Comparison of ENCODE assay signal across 2 cellular contexts in the genomic region with DNA sequence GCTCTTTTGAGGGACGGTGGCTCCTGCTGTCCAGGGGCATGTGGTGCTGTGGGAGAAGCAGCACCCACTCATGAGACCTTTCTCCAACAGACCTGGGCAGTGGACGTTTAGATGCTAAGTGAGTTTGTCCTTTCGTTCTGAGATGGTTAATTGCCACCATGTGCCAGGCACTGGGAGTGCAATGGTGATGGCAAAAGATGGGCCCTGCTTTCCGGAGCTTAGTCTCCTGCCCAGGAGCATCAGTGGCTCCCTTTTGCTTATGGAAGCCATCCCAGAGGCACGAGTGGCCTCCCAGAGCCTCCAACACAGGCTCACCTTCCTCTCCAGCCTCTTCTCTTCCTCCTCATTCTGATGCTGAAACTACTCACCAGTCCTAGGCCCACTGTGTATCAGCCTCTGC.
TF ChIP-seq lines count a peak whose summit lies in the region.

No MANE protein-coding gene starts in this region.

TF ChIP-seq in GM23338, 12 proteins besides CTCF, POLR2A, EP300 and RAD21 (continues in another document):
- TF ChIP-seq, protein P1, sequence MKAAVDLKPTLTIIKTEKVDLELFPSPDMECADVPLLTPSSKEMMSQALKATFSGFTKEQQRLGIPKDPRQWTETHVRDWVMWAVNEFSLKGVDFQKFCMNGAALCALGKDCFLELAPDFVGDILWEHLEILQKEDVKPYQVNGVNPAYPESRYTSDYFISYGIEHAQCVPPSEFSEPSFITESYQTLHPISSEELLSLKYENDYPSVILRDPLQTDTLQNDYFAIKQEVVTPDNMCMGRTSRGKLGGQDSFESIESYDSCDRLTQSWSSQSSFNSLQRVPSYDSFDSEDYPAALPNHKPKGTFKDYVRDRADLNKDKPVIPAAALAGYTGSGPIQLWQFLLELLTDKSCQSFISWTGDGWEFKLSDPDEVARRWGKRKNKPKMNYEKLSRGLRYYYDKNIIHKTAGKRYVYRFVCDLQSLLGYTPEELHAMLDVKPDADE (IDR thresholded peaks at IDR 0.05), result no peak
- no peak for TF ChIP-seq POLR2AphosphoS5 (IDR thresholded peaks at IDR 0.05; ENCODE audit: low read depth)
- TF ChIP-seq, protein P2, sequence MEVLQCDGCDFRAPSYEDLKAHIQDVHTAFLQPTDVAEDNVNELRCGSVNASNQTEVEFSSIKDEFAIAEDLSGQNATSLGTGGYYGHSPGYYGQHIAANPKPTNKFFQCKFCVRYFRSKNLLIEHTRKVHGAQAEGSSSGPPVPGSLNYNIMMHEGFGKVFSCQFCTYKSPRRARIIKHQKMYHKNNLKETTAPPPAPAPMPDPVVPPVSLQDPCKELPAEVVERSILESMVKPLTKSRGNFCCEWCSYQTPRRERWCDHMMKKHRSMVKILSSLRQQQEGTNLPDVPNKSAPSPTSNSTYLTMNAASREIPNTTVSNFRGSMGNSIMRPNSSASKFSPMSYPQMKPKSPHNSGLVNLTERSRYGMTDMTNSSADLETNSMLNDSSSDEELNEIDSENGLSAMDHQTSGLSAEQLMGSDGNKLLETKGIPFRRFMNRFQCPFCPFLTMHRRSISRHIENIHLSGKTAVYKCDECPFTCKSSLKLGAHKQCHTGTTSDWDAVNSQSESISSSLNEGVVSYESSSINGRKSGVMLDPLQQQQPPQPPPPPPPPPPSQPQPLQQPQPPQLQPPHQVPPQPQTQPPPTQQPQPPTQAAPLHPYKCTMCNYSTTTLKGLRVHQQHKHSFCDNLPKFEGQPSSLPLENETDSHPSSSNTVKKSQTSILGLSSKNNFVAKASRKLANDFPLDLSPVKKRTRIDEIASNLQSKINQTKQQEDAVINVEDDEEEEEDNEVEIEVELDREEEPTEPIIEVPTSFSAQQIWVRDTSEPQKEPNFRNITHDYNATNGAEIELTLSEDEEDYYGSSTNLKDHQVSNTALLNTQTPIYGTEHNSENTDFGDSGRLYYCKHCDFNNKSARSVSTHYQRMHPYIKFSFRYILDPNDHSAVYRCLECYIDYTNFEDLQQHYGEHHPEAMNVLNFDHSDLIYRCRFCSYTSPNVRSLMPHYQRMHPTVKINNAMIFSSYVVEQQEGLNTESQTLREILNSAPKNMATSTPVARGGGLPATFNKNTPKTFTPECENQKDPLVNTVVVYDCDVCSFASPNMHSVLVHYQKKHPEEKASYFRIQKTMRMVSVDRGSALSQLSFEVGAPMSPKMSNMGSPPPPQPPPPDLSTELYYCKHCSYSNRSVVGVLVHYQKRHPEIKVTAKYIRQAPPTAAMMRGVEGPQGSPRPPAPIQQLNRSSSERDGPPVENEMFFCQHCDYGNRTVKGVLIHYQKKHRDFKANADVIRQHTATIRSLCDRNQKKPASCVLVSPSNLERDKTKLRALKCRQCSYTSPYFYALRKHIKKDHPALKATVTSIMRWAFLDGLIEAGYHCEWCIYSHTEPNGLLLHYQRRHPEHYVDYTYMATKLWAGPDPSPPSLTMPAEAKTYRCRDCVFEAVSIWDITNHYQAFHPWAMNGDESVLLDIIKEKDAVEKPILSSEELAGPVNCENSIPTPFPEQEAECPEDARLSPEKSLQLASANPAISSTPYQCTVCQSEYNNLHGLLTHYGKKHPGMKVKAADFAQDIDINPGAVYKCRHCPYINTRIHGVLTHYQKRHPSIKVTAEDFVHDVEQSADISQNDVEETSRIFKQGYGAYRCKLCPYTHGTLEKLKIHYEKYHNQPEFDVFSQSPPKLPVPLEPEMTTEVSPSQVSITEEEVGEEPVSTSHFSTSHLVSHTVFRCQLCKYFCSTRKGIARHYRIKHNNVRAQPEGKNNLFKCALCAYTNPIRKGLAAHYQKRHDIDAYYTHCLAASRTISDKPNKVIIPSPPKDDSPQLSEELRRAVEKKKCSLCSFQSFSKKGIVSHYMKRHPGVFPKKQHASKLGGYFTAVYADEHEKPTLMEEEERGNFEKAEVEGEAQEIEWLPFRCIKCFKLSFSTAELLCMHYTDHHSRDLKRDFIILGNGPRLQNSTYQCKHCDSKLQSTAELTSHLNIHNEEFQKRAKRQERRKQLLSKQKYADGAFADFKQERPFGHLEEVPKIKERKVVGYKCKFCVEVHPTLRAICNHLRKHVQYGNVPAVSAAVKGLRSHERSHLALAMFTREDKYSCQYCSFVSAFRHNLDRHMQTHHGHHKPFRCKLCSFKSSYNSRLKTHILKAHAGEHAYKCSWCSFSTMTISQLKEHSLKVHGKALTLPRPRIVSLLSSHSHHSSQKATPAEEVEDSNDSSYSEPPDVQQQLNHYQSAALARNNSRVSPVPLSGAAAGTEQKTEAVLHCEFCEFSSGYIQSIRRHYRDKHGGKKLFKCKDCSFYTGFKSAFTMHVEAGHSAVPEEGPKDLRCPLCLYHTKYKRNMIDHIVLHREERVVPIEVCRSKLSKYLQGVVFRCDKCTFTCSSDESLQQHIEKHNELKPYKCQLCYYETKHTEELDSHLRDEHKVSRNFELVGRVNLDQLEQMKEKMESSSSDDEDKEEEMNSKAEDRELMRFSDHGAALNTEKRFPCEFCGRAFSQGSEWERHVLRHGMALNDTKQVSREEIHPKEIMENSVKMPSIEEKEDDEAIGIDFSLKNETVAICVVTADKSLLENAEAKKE (CRISPR knock-in tag; IDR thresholded peaks at IDR 0.05), result no peak
- TF ChIP-seq CREB1 (CRISPR knock-in tag; IDR thresholded peaks at IDR 0.05; ENCODE audit: low read depth), result no peak
- TF ChIP-seq JUNB (IDR thresholded peaks at IDR 0.05; ENCODE audit: unreplicated experiment), result no peak
- TF ChIP-seq NANOG (IDR thresholded peaks at IDR 0.05; ENCODE audit: borderline replicate concordance), result no peak
- no peak for TF ChIP-seq STAT1 (IDR thresholded peaks at IDR 0.05; ENCODE audit: unreplicated experiment)
- TF ChIP-seq, protein P3, sequence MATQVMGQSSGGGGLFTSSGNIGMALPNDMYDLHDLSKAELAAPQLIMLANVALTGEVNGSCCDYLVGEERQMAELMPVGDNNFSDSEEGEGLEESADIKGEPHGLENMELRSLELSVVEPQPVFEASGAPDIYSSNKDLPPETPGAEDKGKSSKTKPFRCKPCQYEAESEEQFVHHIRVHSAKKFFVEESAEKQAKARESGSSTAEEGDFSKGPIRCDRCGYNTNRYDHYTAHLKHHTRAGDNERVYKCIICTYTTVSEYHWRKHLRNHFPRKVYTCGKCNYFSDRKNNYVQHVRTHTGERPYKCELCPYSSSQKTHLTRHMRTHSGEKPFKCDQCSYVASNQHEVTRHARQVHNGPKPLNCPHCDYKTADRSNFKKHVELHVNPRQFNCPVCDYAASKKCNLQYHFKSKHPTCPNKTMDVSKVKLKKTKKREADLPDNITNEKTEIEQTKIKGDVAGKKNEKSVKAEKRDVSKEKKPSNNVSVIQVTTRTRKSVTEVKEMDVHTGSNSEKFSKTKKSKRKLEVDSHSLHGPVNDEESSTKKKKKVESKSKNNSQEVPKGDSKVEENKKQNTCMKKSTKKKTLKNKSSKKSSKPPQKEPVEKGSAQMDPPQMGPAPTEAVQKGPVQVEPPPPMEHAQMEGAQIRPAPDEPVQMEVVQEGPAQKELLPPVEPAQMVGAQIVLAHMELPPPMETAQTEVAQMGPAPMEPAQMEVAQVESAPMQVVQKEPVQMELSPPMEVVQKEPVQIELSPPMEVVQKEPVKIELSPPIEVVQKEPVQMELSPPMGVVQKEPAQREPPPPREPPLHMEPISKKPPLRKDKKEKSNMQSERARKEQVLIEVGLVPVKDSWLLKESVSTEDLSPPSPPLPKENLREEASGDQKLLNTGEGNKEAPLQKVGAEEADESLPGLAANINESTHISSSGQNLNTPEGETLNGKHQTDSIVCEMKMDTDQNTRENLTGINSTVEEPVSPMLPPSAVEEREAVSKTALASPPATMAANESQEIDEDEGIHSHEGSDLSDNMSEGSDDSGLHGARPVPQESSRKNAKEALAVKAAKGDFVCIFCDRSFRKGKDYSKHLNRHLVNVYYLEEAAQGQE (IDR thresholded peaks at IDR 0.05; ENCODE audit: unreplicated experiment), result no peak
- no peak for TF ChIP-seq ZNF114 (CRISPR knock-in tag; IDR thresholded peaks at IDR 0.05)
- no peak for TF ChIP-seq EZH2 (IDR thresholded peaks at IDR 0.05; ENCODE audit: low read depth, unreplicated experiment)

TF ChIP-seq in SK-N-SH, 30 proteins besides CTCF, POLR2A, EP300 and RAD21:
- TF ChIP-seq MXI1 (IDR thresholded peaks at IDR 0.05; ENCODE audit: low read depth, low read length), result no peak
- TF ChIP-seq, protein P4, sequence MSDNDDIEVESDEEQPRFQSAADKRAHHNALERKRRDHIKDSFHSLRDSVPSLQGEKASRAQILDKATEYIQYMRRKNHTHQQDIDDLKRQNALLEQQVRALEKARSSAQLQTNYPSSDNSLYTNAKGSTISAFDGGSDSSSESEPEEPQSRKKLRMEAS (IDR thresholded peaks at IDR 0.05; ENCODE audit: low read depth), result no peak
- no peak for TF ChIP-seq NFIC (IDR thresholded peaks at IDR 0.05; ENCODE audit: borderline replicate concordance)
- no peak for TF ChIP-seq ELF1 (IDR thresholded peaks at IDR 0.05)
- no peak for TF ChIP-seq FOXJ3 (CRISPR knock-in tag; IDR thresholded peaks at IDR 0.05)
- TF ChIP-seq RCOR1 (IDR thresholded peaks at IDR 0.05; ENCODE audit: low read length), result no peak
- TF ChIP-seq JUND (IDR thresholded peaks at IDR 0.05), result no peak
- TF ChIP-seq, protein P5, sequence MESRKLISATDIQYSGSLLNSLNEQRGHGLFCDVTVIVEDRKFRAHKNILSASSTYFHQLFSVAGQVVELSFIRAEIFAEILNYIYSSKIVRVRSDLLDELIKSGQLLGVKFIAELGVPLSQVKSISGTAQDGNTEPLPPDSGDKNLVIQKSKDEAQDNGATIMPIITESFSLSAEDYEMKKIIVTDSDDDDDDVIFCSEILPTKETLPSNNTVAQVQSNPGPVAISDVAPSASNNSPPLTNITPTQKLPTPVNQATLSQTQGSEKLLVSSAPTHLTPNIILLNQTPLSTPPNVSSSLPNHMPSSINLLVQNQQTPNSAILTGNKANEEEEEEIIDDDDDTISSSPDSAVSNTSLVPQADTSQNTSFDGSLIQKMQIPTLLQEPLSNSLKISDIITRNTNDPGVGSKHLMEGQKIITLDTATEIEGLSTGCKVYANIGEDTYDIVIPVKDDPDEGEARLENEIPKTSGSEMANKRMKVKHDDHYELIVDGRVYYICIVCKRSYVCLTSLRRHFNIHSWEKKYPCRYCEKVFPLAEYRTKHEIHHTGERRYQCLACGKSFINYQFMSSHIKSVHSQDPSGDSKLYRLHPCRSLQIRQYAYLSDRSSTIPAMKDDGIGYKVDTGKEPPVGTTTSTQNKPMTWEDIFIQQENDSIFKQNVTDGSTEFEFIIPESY (IDR thresholded peaks at IDR 0.05; ENCODE audit: borderline replicate concordance, low read depth), result no peak
- TF ChIP-seq GATA2 (CRISPR knock-in tag; IDR thresholded peaks at IDR 0.05), result no peak
- no peak for TF ChIP-seq YY1 (IDR thresholded peaks at IDR 0.05; ENCODE audit: low read depth)
